ENCODE assay signal across 17 cellular contexts in the genomic region with DNA sequence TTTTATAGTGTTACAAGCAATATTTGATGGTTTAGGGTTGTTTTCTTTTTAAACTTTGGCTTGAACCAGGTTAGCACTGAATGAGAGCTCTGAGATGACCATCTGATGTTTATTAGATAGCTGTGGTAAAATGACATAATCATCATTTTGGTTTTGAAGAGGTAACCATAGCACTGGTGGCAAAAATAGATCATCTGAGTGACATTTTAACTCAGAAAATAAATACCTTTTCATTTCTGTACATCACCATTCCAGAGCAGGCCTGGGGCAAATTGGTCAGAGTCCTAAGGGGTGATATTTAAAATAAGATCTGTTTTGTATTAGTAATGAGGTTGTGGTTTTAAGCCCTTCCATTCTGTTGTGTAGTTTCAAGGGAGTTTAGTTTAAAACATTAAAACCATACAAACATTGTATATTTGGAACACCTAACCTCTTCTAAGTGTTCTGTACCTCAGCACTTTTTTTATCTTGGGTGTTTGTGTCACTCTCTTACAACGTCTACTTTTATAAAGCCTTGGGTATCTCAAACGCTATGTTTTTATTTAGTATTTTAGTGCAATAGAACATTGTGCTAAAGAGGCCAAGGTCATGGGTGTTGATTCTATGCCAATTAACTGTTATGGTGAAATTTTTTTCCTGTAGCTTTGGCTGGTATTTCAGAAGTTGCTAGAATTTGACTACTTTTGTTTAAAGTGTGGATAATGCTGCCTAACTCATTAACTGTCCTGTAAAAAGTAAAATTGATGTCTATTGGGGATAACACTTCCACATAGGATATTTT.
DNase-seq lines count a peak whose midpoint lies in the region; ATAC-seq, FAIRE-seq and TF ChIP-seq lines count a peak whose summit lies in the region.
"Had no signal": no experiment of that assay in that cellular context is flagged by ENCODE, and none has a peak within 500 bp of the region (broad histone marks: within the 10 kb centered on the region; RNA-seq: fewer than 3 reads in every experiment).

No MANE protein-coding gene starts in this region.

- H3K4me3 ChIP-seq in liver (ENCODE audit: low read depth in 1 of 3, low read length in 3 of 3) (no peak overlapping the region), HepG2 (replicated peaks in 1 of 3; ENCODE audit: insufficient read depth in 1 of 3, low read depth in 2 of 3, low read length in 3 of 3) (no peak overlapping the region), transverse colon (no peak overlapping the region)
- H3K4me3 ChIP-seq: MG63, pancreas, SJCRH30 had no signal

- peak overlapping the region; percentile 56 to 66 for H3K27ac ChIP-seq in liver (ENCODE audit: low read depth in 1 of 2, low read length in 2 of 2)
- H3K27ac ChIP-seq in HepG2 (ENCODE audit: extremely low read length, insufficient read depth, low read length): no peak overlapping the region
- H3K27ac ChIP-seq in transverse colon: no peak overlapping the region
- H3K27ac ChIP-seq: pancreas, SJCRH30, WERI-Rb-1 had no signal

- no TSS peak for BruUV-seq in HepG2 (replicated peaks; lab: Mats Ljungman, UMichigan)

- H3K79me2 ChIP-seq in HepG2 (ENCODE audit: insufficient read depth, low read length): no peaks in the 10 kb centered on the region

- H3K36me3 ChIP-seq in liver (ENCODE audit: control insufficient read depth in 4 of 4, insufficient read depth in 3 of 4, low read depth in 1 of 4, low read length in 3 of 4): no peaks in the 10 kb centered on the region
- H3K36me3 ChIP-seq in HepG2 (replicated peaks in 1 of 2; ENCODE audit: control insufficient read depth in 1 of 2, insufficient read depth in 2 of 2, low read length in 2 of 2): no peaks in the 10 kb centered on the region
- no peaks in the 10 kb centered on the region for H3K36me3 ChIP-seq in transverse colon
- H3K36me3 ChIP-seq: MG63, pancreas, SJCRH30, WERI-Rb-1 had no signal

- in situ Hi-C loops in HepG2 (cut with HindIII; ENCODE audit: extremely low pct_ligation_motif_present, low pct_unique_long_range_greater_than_20kb) (no loop called here), transverse colon (cut with MboI; ENCODE audit: low pct_ligation_motif_present in 1 of 4, low pct_unique_long_range_greater_than_20kb in 1 of 4, low sequenced_read_pairs in 3 of 4) (loop anchor here in 1 of 4 donors (10.0 kb wide), 1 partner anchor 54 kb away; no protein-coding TSS in a partner anchor)

- POLR2A ChIA-PET in HepG2 (lab: Yijun Ruan, JAX): no interaction called here

- H3K27ac Mint-ChIP-seq in activated naive CD8-positive, alpha-beta T cell: peak overlapping the region; percentile 93

- DNase-seq in HepG2 (ENCODE audit: low spot score): no peak
- no peak for DNase-seq in HCEC 1CT
- no peak for DNase-seq in transverse colon
- DNase-seq: C1 segment of cervical spinal cord; MG63; NCI-H2107; NK-92 treated with Interleukin-12 subunit alpha and Interleukin-12 subunit beta, amount 100 ng/mL, for 24 hours; pancreas; SJCRH30; stimulated activated CD4-positive, alpha-beta T cell treated with anti-CD3 and anti-CD28 coated beads, Interleukin-1b, Interleukin-23, amount 100 ng/mL, for 48 hours; WERI-Rb-1 had no signal

- peak overlapping the region in 1 of 2 donors; percentile 24 for H3K9ac ChIP-seq in liver (ENCODE audit: low read depth in 1 of 2, low read length in 2 of 2)
- H3K9ac ChIP-seq in HepG2 (ENCODE audit: insufficient read depth, low read depth, low read length): no peak overlapping the region

- TF ChIP-seq POLR2A in HepG2 (IDR thresholded peaks at IDR 0.05; ENCODE audit: insufficient read depth in 1 of 2, low read depth in 2 of 2, low read length in 2 of 2) (no peak), transverse colon (IDR thresholded peaks at IDR 0.05) (no peak)

- intact Hi-C loops in HepG2 (cut with micrococcal nuclease; ENCODE audit: unreplicated experiment) (no loop called here), transverse colon (cut with DNase I; ENCODE audit: low total_unique reads) (no loop called here)

- no peak for TF ChIP-seq RAD21 in liver (IDR thresholded peaks at IDR 0.05)
- TF ChIP-seq RAD21 in HepG2 (CRISPR knock-in tag; IDR thresholded peaks at IDR 0.05): no peak

- TF ChIP-seq CTCF in liver (IDR thresholded peaks at IDR 0.05; ENCODE audit: low read depth, low read length, missing input control) (no peak), HepG2 (CRISPR knock-in tag; IDR thresholded peaks at IDR 0.05) (no peak), transverse colon (IDR thresholded peaks at IDR 0.05) (no peak)

- H3K4me2 ChIP-seq in HepG2 (ENCODE audit: low read depth, low read length): no peak overlapping the region

- TF ChIP-seq EP300 in HepG2 (IDR thresholded peaks at IDR 0.05; ENCODE audit: low read depth in 2 of 2, low read length in 2 of 2) (no peak), HepG2 (CRISPR knock-in tag; IDR thresholded peaks at IDR 0.05; ENCODE audit: borderline replicate concordance) (no peak), transverse colon (IDR thresholded peaks at IDR 0.05; ENCODE audit: low read depth) (no peak)

- H3K4me3 Mint-ChIP-seq in activated naive CD8-positive, alpha-beta T cell: peak overlapping the region; percentile 17

- peaks cover 13 to 63% (median 51%) of the 10 kb centered on the region in 4 donors for H3K4me1 ChIP-seq in liver (ENCODE audit: control insufficient read depth in 4 of 4, insufficient read depth in 4 of 4, low read length in 3 of 4)
- peaks cover 27% of the 10 kb centered on the region for H3K4me1 ChIP-seq in HepG2 (ENCODE audit: insufficient read depth, low read length)
- peaks cover 0 to 33% (median 14%) of the 10 kb centered on the region in 4 donors for H3K4me1 ChIP-seq in transverse colon
- H3K4me1 ChIP-seq: SJCRH30 had no signal

- CTCF ChIA-PET in HepG2 (lab: Yijun Ruan, JAX; ENCODE audit: low intra/inter-chr PET ratio, low total read pairs): no interaction called here

- H4K20me1 ChIP-seq in HepG2 (ENCODE audit: insufficient read depth, low read length): no peaks in the 10 kb centered on the region

- no peak overlapping the region for H2AFZ ChIP-seq in HepG2 (ENCODE audit: low read length)

- H3K27me3 ChIP-seq in liver (ENCODE audit: control insufficient read depth in 4 of 4, insufficient read depth in 4 of 4, low read length in 3 of 4) (no peaks in the 10 kb centered on the region), HepG2 (ENCODE audit: control insufficient read depth in 1 of 2, insufficient read depth in 2 of 2, low read length in 2 of 2) (no peaks in the 10 kb centered on the region), transverse colon (no peaks in the 10 kb centered on the region)
- H3K27me3 ChIP-seq: MG63, pancreas, SJCRH30 had no signal

- 9% methylated on average over 2 of the region's 2 CpGs for WGBS in liver
- WGBS in HepG2 (ENCODE audit: low lambda C conversion rate): 71% methylated on average over 2 of the region's 2 CpGs
- WGBS in transverse colon (ENCODE audit: low coverage in 1 of 2), 2 donors: 33 to 36% methylated on average over 2 of the region's 2 CpGs

- FAIRE-seq in HepG2 (lab: Jason Lieb, UNC) (no peak), islet of Langerhans (lab: Jason Lieb, UNC) (peak; percentile 95)
- FAIRE-seq: H1 had no signal

- no peaks in the 10 kb centered on the region for H3K9me3 Mint-ChIP-seq in activated naive CD8-positive, alpha-beta T cell (ENCODE audit: low read depth)

- ATAC-seq in HepG2: no peak
- ATAC-seq in HG02571 (IDR thresholded peaks at IDR 0.05; ENCODE audit: unreplicated experiment): no peak
- no peak for ATAC-seq in HG03159 (IDR thresholded peaks at IDR 0.05; ENCODE audit: unreplicated experiment)

- peaks cover 87% of the 10 kb centered on the region for H3K4me1 Mint-ChIP-seq in activated naive CD8-positive, alpha-beta T cell (ENCODE audit: low read depth)

- H3K27me3 Mint-ChIP-seq in activated naive CD8-positive, alpha-beta T cell: no peaks in the 10 kb centered on the region

- H3K36me3 Mint-ChIP-seq in activated naive CD8-positive, alpha-beta T cell: peaks cover 10% of the 10 kb centered on the region

- H3K9me3 ChIP-seq in liver (ENCODE audit: control insufficient read depth in 4 of 4, low read length in 3 of 4) (no peaks in the 10 kb centered on the region), HepG2 (ENCODE audit: low read length) (no peaks in the 10 kb centered on the region), transverse colon (no peaks in the 10 kb centered on the region)
- H3K9me3 ChIP-seq: MG63, pancreas, SJCRH30 had no signal

TF ChIP-seq in liver, 16 proteins besides CTCF, POLR2A, EP300 and RAD21 (continues in another document):
- peak; percentile 27 to 33 for TF ChIP-seq RXRA (IDR thresholded peaks at IDR 0.05)
- TF ChIP-seq JUND (IDR thresholded peaks at IDR 0.05): no peak
- TF ChIP-seq NR2F2 (IDR thresholded peaks at IDR 0.05): peak; percentile 39
- no peak for TF ChIP-seq TAF1 (conservative IDR thresholded peaks at IDR 0.05)

TF ChIP-seq in HepG2, 621 proteins besides CTCF, POLR2A, EP300 and RAD21 (continues in another document):
- no peak for TF ChIP-seq GLI4 (CRISPR knock-in tag; IDR thresholded peaks at IDR 0.05; ENCODE audit: borderline replicate concordance)
- TF ChIP-seq ZFYVE20 (CRISPR knock-in tag; IDR thresholded peaks at IDR 0.05; ENCODE audit: borderline replicate concordance, low read depth): no peak
- TF ChIP-seq, protein P1, sequence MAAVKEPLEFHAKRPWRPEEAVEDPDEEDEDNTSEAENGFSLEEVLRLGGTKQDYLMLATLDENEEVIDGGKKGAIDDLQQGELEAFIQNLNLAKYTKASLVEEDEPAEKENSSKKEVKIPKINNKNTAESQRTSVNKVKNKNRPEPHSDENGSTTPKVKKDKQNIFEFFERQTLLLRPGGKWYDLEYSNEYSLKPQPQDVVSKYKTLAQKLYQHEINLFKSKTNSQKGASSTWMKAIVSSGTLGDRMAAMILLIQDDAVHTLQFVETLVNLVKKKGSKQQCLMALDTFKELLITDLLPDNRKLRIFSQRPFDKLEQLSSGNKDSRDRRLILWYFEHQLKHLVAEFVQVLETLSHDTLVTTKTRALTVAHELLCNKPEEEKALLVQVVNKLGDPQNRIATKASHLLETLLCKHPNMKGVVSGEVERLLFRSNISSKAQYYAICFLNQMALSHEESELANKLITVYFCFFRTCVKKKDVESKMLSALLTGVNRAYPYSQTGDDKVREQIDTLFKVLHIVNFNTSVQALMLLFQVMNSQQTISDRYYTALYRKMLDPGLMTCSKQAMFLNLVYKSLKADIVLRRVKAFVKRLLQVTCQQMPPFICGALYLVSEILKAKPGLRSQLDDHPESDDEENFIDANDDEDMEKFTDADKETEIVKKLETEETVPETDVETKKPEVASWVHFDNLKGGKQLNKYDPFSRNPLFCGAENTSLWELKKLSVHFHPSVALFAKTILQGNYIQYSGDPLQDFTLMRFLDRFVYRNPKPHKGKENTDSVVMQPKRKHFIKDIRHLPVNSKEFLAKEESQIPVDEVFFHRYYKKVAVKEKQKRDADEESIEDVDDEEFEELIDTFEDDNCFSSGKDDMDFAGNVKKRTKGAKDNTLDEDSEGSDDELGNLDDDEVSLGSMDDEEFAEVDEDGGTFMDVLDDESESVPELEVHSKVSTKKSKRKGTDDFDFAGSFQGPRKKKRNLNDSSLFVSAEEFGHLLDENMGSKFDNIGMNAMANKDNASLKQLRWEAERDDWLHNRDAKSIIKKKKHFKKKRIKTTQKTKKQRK (IDR thresholded peaks at IDR 0.05; ENCODE audit: low read length): no peak
- TF ChIP-seq KDM3A (CRISPR knock-in tag; IDR thresholded peaks at IDR 0.05; ENCODE audit: low read depth): no peak
- TF ChIP-seq NCOA2 (CRISPR knock-in tag; IDR thresholded peaks at IDR 0.05): no peak
- TF ChIP-seq GABPB1 (CRISPR knock-in tag; IDR thresholded peaks at IDR 0.05): no peak

Comparison
In these comparisons a context has a peak if more than half of its experiments do, and no peak if none do; other contexts are left out.
1. H3K27ac ChIP-seq: peak in liver (2 of 2); none in HepG2 (single experiment) and transverse colon (0 of 4).